In the genomic region with DNA sequence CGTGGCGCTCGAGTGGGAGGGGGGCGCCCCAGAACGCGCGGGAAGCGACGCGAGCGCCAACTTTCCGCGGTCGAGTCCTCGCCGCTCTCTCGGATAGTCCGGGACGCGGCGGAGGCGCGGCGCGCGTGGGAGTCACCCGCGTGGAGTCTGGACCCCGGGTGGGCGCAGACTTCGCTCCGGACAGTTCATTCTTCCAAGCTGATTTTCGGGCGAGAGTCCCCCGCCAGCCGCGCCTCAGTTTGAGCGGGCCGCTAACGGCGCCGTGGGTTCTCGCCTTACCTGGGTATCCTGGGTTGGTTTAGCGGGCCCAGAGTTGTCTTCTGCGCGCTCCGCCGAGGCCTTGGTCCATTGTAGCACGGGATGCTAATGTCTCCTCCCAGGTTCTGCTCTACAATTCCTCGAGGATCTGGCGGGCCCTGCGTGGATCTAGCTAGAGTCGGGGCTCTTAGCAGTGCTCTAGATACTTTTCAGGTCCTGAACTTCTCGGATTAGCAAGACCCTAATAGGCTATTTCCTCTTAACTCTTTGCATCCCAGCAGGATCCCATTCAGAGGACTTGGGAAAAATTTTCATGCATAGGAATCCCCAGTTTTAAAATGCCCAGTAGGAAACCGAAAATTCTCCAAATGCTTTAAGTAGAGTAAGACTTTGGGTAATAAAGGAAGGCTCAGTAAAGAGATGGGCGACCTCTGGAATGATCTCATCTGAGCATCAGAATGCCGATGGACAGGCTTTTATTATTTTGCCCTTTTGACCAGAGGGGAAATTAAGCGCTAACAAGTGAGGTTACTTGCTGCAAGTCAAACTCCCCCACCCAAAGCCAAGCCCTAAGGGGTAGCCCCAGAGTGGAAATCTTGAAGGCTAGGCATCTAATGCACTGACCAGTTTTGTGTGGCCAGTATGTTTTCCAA, we compare ENCODE assay signal across 8 cellular contexts. TPM values are rescaled to one million over a fixed set of nuclear protein-coding genes. Genes with fewer than 3 reads are reported as not detected.
DNase-seq lines count a peak whose midpoint lies in the region; ATAC-seq and TF ChIP-seq lines count a peak whose summit lies in the region.

No MANE protein-coding gene starts in this region.

- no peaks in the 10 kb centered on the region for H3K9me3 ChIP-seq in heart right ventricle
- no peaks in the 10 kb centered on the region for H3K9me3 ChIP-seq in psoas muscle

- 4 to 5% methylated on average over 58 of the region's 58 CpGs for WGBS in heart right ventricle, 2 donors
- 6 to 9% (median 7%) methylated on average over 48 to 57 of the region's 58 CpGs for WGBS in psoas muscle, 3 donors

- no peak for TF ChIP-seq CTCF in heart right ventricle (IDR thresholded peaks at IDR 0.05)
- no peak for TF ChIP-seq CTCF in psoas muscle (IDR thresholded peaks at IDR 0.05)

- peak overlapping the region; percentile 73 for H3K4me3 Mint-ChIP-seq in activated naive CD4-positive, alpha-beta T cell treated with anti-CD3 and anti-CD28 coated beads, Interleukin-2, amount 10 ng/mL, durations not matched to agents 7 days and 5 days

- H3K9me3 Mint-ChIP-seq in activated naive CD4-positive, alpha-beta T cell treated with anti-CD3 and anti-CD28 coated beads, Interleukin-2, amount 10 ng/mL, durations not matched to agents 7 days and 5 days = no peaks in the 10 kb centered on the region

- H3K4me1 Mint-ChIP-seq in activated naive CD4-positive, alpha-beta T cell treated with anti-CD3 and anti-CD28 coated beads, Interleukin-2, amount 10 ng/mL, durations not matched to agents 7 days and 5 days = peaks cover 10% of the 10 kb centered on the region

- H3K36me3 Mint-ChIP-seq in activated naive CD4-positive, alpha-beta T cell treated with anti-CD3 and anti-CD28 coated beads, Interleukin-2, amount 10 ng/mL, durations not matched to agents 7 days and 5 days = peaks cover 4% of the 10 kb centered on the region

- DNase-seq in COLO668 (lab: John Stamatoyannopoulos, UW; ENCODE audit: unreplicated experiment) (peak; percentile 3), M059J (ENCODE audit: low read depth) (peak; percentile 28), heart right ventricle (peak in 1 of 2 donors; percentile 32), psoas muscle (no peak), A172 (ENCODE audit: low spot score) (no peak)
- peak; percentile 29 for DNase-seq in activated naive CD4-positive, alpha-beta T cell treated with anti-CD3 and anti-CD28 coated beads, Interleukin-2, amount 10 ng/mL, durations not matched to agents 7 days and 5 days

- intact Hi-C loops in heart right ventricle (cut with DNase I) (loop anchor here in 6 of 10 donors (2.0 to 5.0 kb wide), 3 partner anchors 48 to 53 kb away; no protein-coding TSS in a partner anchor), psoas muscle (cut with DNase I) (loop anchor here in 1 of 2 donors (5.0 kb wide), 1 partner anchor 33 kb away; no protein-coding TSS in a partner anchor)

- CTCF ChIA-PET in activated naive CD4-positive, alpha-beta T cell treated with anti-CD3 and anti-CD28 coated beads, Interleukin-2, amount 10 ng/mL, durations not matched to agents 7 days and 5 days (lab: Charles Lee) = interaction anchor here (1.5 to 1.6 kb wide), 2 partner anchors 34 to 52 kb away, joined by 3 to 7 read pairs; no protein-coding TSS in a partner anchor

- H3K36me3 ChIP-seq in heart right ventricle (no peaks in the 10 kb centered on the region), psoas muscle (ENCODE audit: insufficient read depth in 1 of 2, low read depth in 1 of 2) (no peaks in the 10 kb centered on the region)

- H3K27ac ChIP-seq in heart right ventricle (peak overlapping the region; percentile 84 to 94 (median 90)), psoas muscle (peak overlapping the region; percentile 20)

- H3K27me3 ChIP-seq in heart right ventricle (peaks cover 0 to 76% (median 15%) of the 10 kb centered on the region in 7 donors), psoas muscle (ENCODE audit: insufficient read depth in 3 of 3, low read length in 2 of 3) (peaks cover 4 to 81% (median 21%) of the 10 kb centered on the region in 3 donors)

- H3K4me3 ChIP-seq in heart right ventricle (peak overlapping the region; percentile 15 to 86 (median 75)), psoas muscle (peak overlapping the region; percentile 68)

- no peak overlapping the region for H3K27ac Mint-ChIP-seq in activated naive CD4-positive, alpha-beta T cell treated with anti-CD3 and anti-CD28 coated beads, Interleukin-2, amount 10 ng/mL, durations not matched to agents 7 days and 5 days

- ATAC-seq in heart right ventricle (peak in 6 of 8 donors; percentile 40 to 66 (median 49)), psoas muscle (peak in 1 of 4 donors; percentile 40), HG02973 (IDR thresholded peaks at IDR 0.05; ENCODE audit: unreplicated experiment) (no peak), HG03135 (IDR thresholded peaks at IDR 0.05; ENCODE audit: unreplicated experiment) (no peak)

- H3K27me3 Mint-ChIP-seq in activated naive CD4-positive, alpha-beta T cell treated with anti-CD3 and anti-CD28 coated beads, Interleukin-2, amount 10 ng/mL, durations not matched to agents 7 days and 5 days = peaks cover 82% of the 10 kb centered on the region

- peaks cover 0 to 31% (median 17%) of the 10 kb centered on the region in 9 donors for H3K4me1 ChIP-seq in heart right ventricle
- no peaks in the 10 kb centered on the region for H3K4me1 ChIP-seq in psoas muscle

RNA-seq across cellular contexts. Expression of a gene that starts 0.5 kb away (rescaled TPM):
- 7.6 and 19.5 TPM in 2 replicates for total RNA-seq in M059J (2014; rRNA removed; shearing (Covaris generic))
- 10 to 100 TPM; 13.9 to 41.5 (median 23.8) TPM for total RNA-seq in heart right ventricle
- polyA plus RNA-seq in heart right ventricle = 10 to 100 TPM; 10.9 to 17.0 TPM
- 1 to 10 TPM; 4.7 to 7.9 (median 5.7) TPM for total RNA-seq in psoas muscle
- polyA plus RNA-seq in psoas muscle = 1 to 10 TPM; 2.2 to 2.7 (median 2.5) TPM
- total RNA-seq in A172 (2014; rRNA removed; shearing (Covaris generic)) = 89.1 and 114 TPM in 2 replicates

RNA-seq across cellular contexts. Expression of a gene that starts 17.1 kb away (rescaled TPM):
- total RNA-seq in M059J (2014; rRNA removed; shearing (Covaris generic)) = not detected in 2 replicates
- total RNA-seq in heart right ventricle (10 to 100 TPM in 4 of 10 donors, 1 to 10 TPM in 6; 4.7 to 26.6 (median 8.1) TPM), psoas muscle (10 to 100 TPM in 1 of 4 donors, 1 to 10 TPM in 3; 4.6 to 17.9 (median 6.7) TPM)
- polyA plus RNA-seq in heart right ventricle (10 to 100 TPM; 24.3 to 61.9 TPM), psoas muscle (10 to 100 TPM in 2 of 3 donors, 1 to 10 TPM in 1; 10.0 to 14.2 (median 13.1) TPM)
- not detected in 2 replicates for total RNA-seq in A172 (2014; rRNA removed; shearing (Covaris generic))

Comparison
In these comparisons a context has a peak if more than half of its experiments do, and no peak if none do; other contexts are left out.
1. DNase-seq: peak in COLO668 (single experiment), M059J (single experiment) and activated naive CD4-positive, alpha-beta T cell treated with anti-CD3 and anti-CD28 coated beads, Interleukin-2, amount 10 ng/mL, durations not matched to agents 7 days and 5 days (single experiment); none in psoas muscle (0 of 2) and A172 (single experiment).
2. ATAC-seq: peak in heart right ventricle (6 of 8); none in HG02973 (single experiment) and HG03135 (single experiment).